Comparison of ENCODE assay signal across 8 cellular contexts in genomic region chr1:24289937-24290595, GRCh38. TPM values are rescaled to one million over a fixed set of nuclear protein-coding genes. Genes with fewer than 3 reads are reported as not detected.
DNase-seq lines count a peak whose midpoint lies in the region; ATAC-seq and TF ChIP-seq lines count a peak whose summit lies in the region.

No MANE protein-coding gene starts in this region.

- peaks cover 0 to 5% (median 0%) of the 10 kb centered on the region in 45 donors for H3K27me3 ChIP-seq in dorsolateral prefrontal cortex

- H3K27ac ChIP-seq in dorsolateral prefrontal cortex = peak overlapping the region in 34 of 59 donors; percentile 2 to 91 (median 71)

- H3K4me3 ChIP-seq in dorsolateral prefrontal cortex = no peak overlapping the region

- intact Hi-C loops in dorsolateral prefrontal cortex (cut with DNase I) = loop anchor here in 1 of 2 donors (2.0 to 5.0 kb wide), 2 partner anchors 88 to 101 kb away; no protein-coding TSS in a partner anchor

- in situ Hi-C loops in Caki2 (cut with HindIII; ENCODE audit: low pct_unique_long_range_greater_than_20kb, low sequenced_read_pairs) = no loop called here

- ATAC-seq in omental fat pad (ENCODE audit: low FRiP score) = peak; percentile 41
- no peak for ATAC-seq in HG03025 (IDR thresholded peaks at IDR 0.05; ENCODE audit: low FRiP score, unreplicated experiment)
- ATAC-seq in GM21786 (IDR thresholded peaks at IDR 0.05; ENCODE audit: unreplicated experiment) = no peak

- DNase-seq in Caki2 (ENCODE audit: low read depth) (peak; percentile 90), NCI-H2171 (lab: John Stamatoyannopoulos, UW) (peak; percentile 97), dorsolateral prefrontal cortex (peak; percentile 35 to 92 (median 82)), omental fat pad (ENCODE audit: low spot score) (peak; percentile 59), OCI-M2 (lab: John Stamatoyannopoulos, UW; ENCODE audit: unreplicated experiment) (no peak)
- no peak for DNase-seq in stimulated activated CD4-positive, alpha-beta T cell treated with anti-CD3 and anti-CD28 coated beads, Interleukin-4, amount 100 ng/mL, for 1 hour

- TF ChIP-seq CTCF in dorsolateral prefrontal cortex (IDR thresholded peaks at IDR 0.05 in 54 of 56, conservative IDR thresholded peaks at IDR 0.05 in 2 of 56; ENCODE audit: low read depth in 1 of 56, partially characterized antibody in 56 of 56) (peak in 1 of 56 donors; percentile 15), omental fat pad (IDR thresholded peaks at IDR 0.05) (no peak)

RNA-seq across cellular contexts. Expression of gene GRHL3, which starts 29.1 kb away (rescaled TPM):
- total RNA-seq in Caki2 (2014; rRNA removed; shearing (Covaris generic); ENCODE audit: low replicate concordance) = 0.03 and 0.26 TPM in 2 replicates
- total RNA-seq in dorsolateral prefrontal cortex = 1 to 10 TPM in 19 of 120 experiments, under 1 TPM in 31, not detected in 70; 0.21 to 6.7 (median 0.83) TPM
- total RNA-seq in omental fat pad = 1 to 10 TPM in 1 of 4 donors, under 1 TPM in 3; 0.44 to 3.3 (median 0.66) TPM

Comparison
In these comparisons a context has a peak if more than half of its experiments do, and no peak if none do; other contexts are left out.
1. DNase-seq: peak in Caki2 (single experiment), NCI-H2171 (single experiment), dorsolateral prefrontal cortex (10 of 10) and omental fat pad (single experiment); none in OCI-M2 (single experiment) and stimulated activated CD4-positive, alpha-beta T cell treated with anti-CD3 and anti-CD28 coated beads, Interleukin-4, amount 100 ng/mL, for 1 hour (single experiment).